ENCODE assay signal across 8 cellular contexts in genomic region chr7:45921699-45922519, GRCh38. TPM values are rescaled to one million over a fixed set of nuclear protein-coding genes. Genes with fewer than 3 reads are reported as not detected.
DNase-seq lines count a peak whose midpoint lies in the region; ATAC-seq and TF ChIP-seq lines count a peak whose summit lies in the region.

No MANE protein-coding gene starts in this region.

- DNase-seq in BE2C (peak; percentile 63), GM20000 (ENCODE audit: low spot score) (no peak), SK-MEL-5 (ENCODE audit: low read depth, low spot score) (peak; percentile 89), endodermal cell (peak; percentile 94), midbrain (lab: John Stamatoyannopoulos, UW) (peak; percentile 51), aorta (peak; percentile 70 to 85), NCI-H2227 (lab: John Stamatoyannopoulos, UW; ENCODE audit: unreplicated experiment) (no peak), D341Med (ENCODE audit: low spot score) (no peak)

- intact Hi-C loops in aorta (cut with DNase I): loop anchor here (1.0 to 10.0 kb wide), 9 partner anchors 223 to 1330 kb away; no protein-coding TSS in a partner anchor

- WGBS in endodermal cell (ENCODE audit: insufficient coverage in 1 of 2, insufficient read length in 1 of 2), 2 experiments: 2 to 3% methylated on average over 30 to 36 of the region's 36 CpGs
- 4 to 5% methylated on average over 36 of the region's 36 CpGs for WGBS in aorta, 2 donors

- peak overlapping the region; percentile 14 for H3K4me3 ChIP-seq in BE2C (ENCODE audit: low read depth, low read length)
- peak overlapping the region; percentile 74 for H3K4me3 ChIP-seq in endodermal cell (ENCODE audit: low read length)
- no peak overlapping the region for H3K4me3 ChIP-seq in aorta (ENCODE audit: low read length in 2 of 2)

- H3K4me1 ChIP-seq in BE2C: no peaks in the 10 kb centered on the region
- H3K4me1 ChIP-seq in endodermal cell (ENCODE audit: control insufficient read depth, insufficient read depth, low read length): no peaks in the 10 kb centered on the region
- peaks cover 0 to 4% of the 10 kb centered on the region in 2 donors for H3K4me1 ChIP-seq in aorta (ENCODE audit: control insufficient read depth in 1 of 2, insufficient read depth in 2 of 2, low read length in 2 of 2)

- peak overlapping the region; percentile 60 for H3K4me3 Mint-ChIP-seq in endodermal cell

- H3K27ac ChIP-seq in endodermal cell (ENCODE audit: low read depth, low read length): no peak overlapping the region
- H3K27ac ChIP-seq in aorta (ENCODE audit: low read depth in 1 of 2, low read length in 2 of 2): no peak overlapping the region

- peaks cover 83% of the 10 kb centered on the region for H3K27me3 Mint-ChIP-seq in endodermal cell (ENCODE audit: insufficient read depth)

- in situ Hi-C loops in SK-MEL-5 (cut with HindIII; ENCODE audit: low pct_unique_long_range_greater_than_20kb, low sequenced_read_pairs): no loop called here

- no peak overlapping the region for H3K9ac ChIP-seq in endodermal cell (ENCODE audit: extremely low read depth, low read length, poor library complexity, severe bottlenecking)

- H3K36me3 ChIP-seq in BE2C (no peaks in the 10 kb centered on the region), endodermal cell (ENCODE audit: control insufficient read depth, insufficient read depth, low read length) (no peaks in the 10 kb centered on the region), aorta (ENCODE audit: control insufficient read depth in 1 of 2, insufficient read depth in 2 of 2, low read length in 1 of 2) (no peaks in the 10 kb centered on the region)

- TF ChIP-seq CTCF in BE2C (IDR thresholded peaks at IDR 0.05; ENCODE audit: low read depth, low read length) (peak; percentile 90), GM20000 (IDR thresholded peaks at IDR 0.05; ENCODE audit: extremely low read depth, missing control alignments) (peak; percentile 32), endodermal cell (conservative IDR thresholded peaks at IDR 0.05) (peak; percentile 96)

- H3K27ac Mint-ChIP-seq in endodermal cell: no peak overlapping the region

- H3K36me3 Mint-ChIP-seq in endodermal cell (ENCODE audit: low read depth): no peaks in the 10 kb centered on the region

- H3K27me3 ChIP-seq in BE2C (peaks cover 70% of the 10 kb centered on the region), endodermal cell (ENCODE audit: control insufficient read depth, insufficient read depth, low read length, poor library complexity, severe bottlenecking) (peaks cover 81% of the 10 kb centered on the region), aorta (ENCODE audit: control insufficient read depth in 1 of 2, insufficient read depth in 2 of 2, low read length in 1 of 2) (no peaks in the 10 kb centered on the region)

- H3K4me1 Mint-ChIP-seq in endodermal cell: peaks cover 13% of the 10 kb centered on the region

- H3K9me3 Mint-ChIP-seq in endodermal cell: no peaks in the 10 kb centered on the region

- peak; percentile 82 for ATAC-seq in aorta (ENCODE audit: low FRiP score)

- H3K9me3 ChIP-seq in BE2C (no peaks in the 10 kb centered on the region), endodermal cell (ENCODE audit: control insufficient read depth, low read length) (no peaks in the 10 kb centered on the region), aorta (ENCODE audit: control insufficient read depth, low read length) (no peaks in the 10 kb centered on the region)

RNA-seq across cellular contexts. Expression of gene IGFBP3, which starts 0.8 kb away (rescaled TPM):
- 1.5 TPM for polyA plus RNA-seq in BE2C (2012; ENCODE audit: insufficient read depth, insufficient read length, low read depth)
- 45.4 and 46.4 TPM in 2 replicates for total RNA-seq in SK-MEL-5 (2014; rRNA removed; shearing (Covaris generic))
- 50.3 and 53.5 TPM in 2 replicates for polyA plus RNA-seq in SK-MEL-5 (2015; cell fraction: cytosol; rRNA removed)
- 24.4 and 27.5 TPM in 2 replicates for polyA plus RNA-seq in SK-MEL-5 (2015; cell fraction: nucleus; rRNA removed)
- 10 to 100 TPM in 1 of 2 donors, 1 to 10 TPM in 1; 7.4 to 20.3 TPM for total RNA-seq in endodermal cell
- 19.3 TPM for polyA plus RNA-seq in endodermal cell (2013, experiment 1 of 2)
- 13.4 TPM for polyA plus RNA-seq in endodermal cell (2013, experiment 2 of 2)
- total RNA-seq in aorta: 100 to 1,000 TPM; 143 to 200 TPM
- polyA plus RNA-seq in aorta: 100 to 1,000 TPM; 173 to 255 TPM

RNA-seq across cellular contexts. Expression of gene IGFBP1, which starts 33.6 kb away (rescaled TPM):
- not detected for polyA plus RNA-seq in BE2C (2012; ENCODE audit: insufficient read depth, insufficient read length, low read depth)
- total RNA-seq in SK-MEL-5 (2014; rRNA removed; shearing (Covaris generic)): not detected in 2 replicates
- polyA plus RNA-seq in SK-MEL-5 (2015; cell fraction: cytosol; rRNA removed): not detected in 2 replicates
- not detected in 2 replicates for polyA plus RNA-seq in SK-MEL-5 (2015; cell fraction: nucleus; rRNA removed)
- total RNA-seq in endodermal cell (not detected), aorta (not detected)
- polyA plus RNA-seq in endodermal cell (2013, experiment 1 of 2): not detected
- polyA plus RNA-seq in endodermal cell (2013, experiment 2 of 2): not detected
- polyA plus RNA-seq in aorta: not detected

RNA-seq across cellular contexts. Expression of gene CCDC201, which starts 49.0 kb away (rescaled TPM):
- not detected for polyA plus RNA-seq in BE2C (2012; ENCODE audit: insufficient read depth, insufficient read length, low read depth)
- total RNA-seq in SK-MEL-5 (2014; rRNA removed; shearing (Covaris generic)): not detected in 2 replicates
- not detected in 2 replicates for polyA plus RNA-seq in SK-MEL-5 (2015; cell fraction: cytosol; rRNA removed)
- polyA plus RNA-seq in SK-MEL-5 (2015; cell fraction: nucleus; rRNA removed): not detected in 2 replicates
- not detected for total RNA-seq in endodermal cell
- not detected for polyA plus RNA-seq in endodermal cell (2013, experiment 1 of 2)
- not detected for polyA plus RNA-seq in endodermal cell (2013, experiment 2 of 2)
- total RNA-seq in aorta: not detected
- not detected for polyA plus RNA-seq in aorta

Comparison
In these comparisons a context has a peak if more than half of its experiments do, and no peak if none do; other contexts are left out.
1. DNase-seq: peak in BE2C (single experiment), SK-MEL-5 (single experiment), endodermal cell (single experiment), midbrain (single experiment) and aorta (2 of 2); none in GM20000 (single experiment), NCI-H2227 (single experiment) and D341Med (single experiment).
2. H3K4me3 ChIP-seq: peak in BE2C (single experiment) and endodermal cell (single experiment); none in aorta (0 of 2).
3. CTCF ChIP-seq: peak in every context shown above with its lines; median percentile 96 in endodermal cell; 90 in BE2C; 32 in GM20000.